Comparison of ENCODE assay signal across 8 cellular contexts in genomic region chr11:65916391-65916790, GRCh38. TPM values are rescaled to one million over a fixed set of nuclear protein-coding genes. Genes with fewer than 3 reads are reported as not detected.
DNase-seq lines count a peak whose midpoint lies in the region; ATAC-seq lines count a peak whose summit lies in the region.

No MANE protein-coding gene starts in this region.

- POLR2A ChIA-PET in activated CD4-positive, alpha-beta T cell treated with anti-CD3 and anti-CD28 coated beads for 36 hours (lab: Charles Lee), result interaction anchor here (1.0 kb wide), 1 partner anchor 23 kb away, joined by 6 read pairs; no protein-coding TSS in a partner anchor
- POLR2A ChIA-PET in activated CD8-positive, alpha-beta T cell treated with anti-CD3 and anti-CD28 coated beads, Interleukin-2, amount 10 ng/mL, durations not matched to agents 7 days and 5 days (lab: Charles Lee), result interaction anchor here (2.4 kb wide), 1 partner anchor 26 kb away, joined by 13 read pairs; the partner anchor contains the start of gene CCDC85B

- DNase-seq in activated CD4-positive, alpha-beta T cell treated with anti-CD3 and anti-CD28 coated beads for 36 hours, result no peak
- DNase-seq in activated CD4-positive, alpha-beta T cell treated with anti-CD3 and anti-CD28 coated beads, Interleukin-2, amount 50 U/mL, for 1 hour, result no peak
- no peak for DNase-seq in activated CD8-positive, alpha-beta T cell treated with anti-CD3 and anti-CD28 coated beads, Interleukin-2, amount 10 ng/mL, durations not matched to agents 7 days and 5 days
- DNase-seq in immature natural killer cell (no peak), SHP77 treated with DMSO at 0.1 percent for 48 hours (lab: John Stamatoyannopoulos, UW) (no peak), KBM-7 (no peak)
- DNase-seq in stimulated activated naive CD8-positive, alpha-beta T cell treated with anti-CD3 and anti-CD28 coated beads, Interleukin-15, amount 100 ng/mL, for 72 hours, result no peak

- H3K4me3 Mint-ChIP-seq in activated CD4-positive, alpha-beta T cell treated with anti-CD3 and anti-CD28 coated beads for 36 hours, result peak overlapping the region; percentile 91
- peak overlapping the region; percentile 86 for H3K4me3 Mint-ChIP-seq in activated CD8-positive, alpha-beta T cell treated with anti-CD3 and anti-CD28 coated beads, Interleukin-2, amount 10 ng/mL, durations not matched to agents 7 days and 5 days
- peak overlapping the region; percentile 53 to 90 (median 88) for H3K4me3 Mint-ChIP-seq in immature natural killer cell
- peak overlapping the region in 1 of 2 donors; percentile 79 for H3K4me3 Mint-ChIP-seq in stimulated activated naive CD8-positive, alpha-beta T cell treated with anti-CD3 and anti-CD28 coated beads, Interleukin-15, amount 100 ng/mL, for 72 hours

- peaks cover 2% of the 10 kb centered on the region for H3K36me3 Mint-ChIP-seq in activated CD4-positive, alpha-beta T cell treated with anti-CD3 and anti-CD28 coated beads for 36 hours (ENCODE audit: low read depth)
- H3K36me3 Mint-ChIP-seq in activated CD8-positive, alpha-beta T cell treated with anti-CD3 and anti-CD28 coated beads, Interleukin-2, amount 10 ng/mL, durations not matched to agents 7 days and 5 days (ENCODE audit: low read depth), result peaks cover 21% of the 10 kb centered on the region
- H3K36me3 Mint-ChIP-seq in immature natural killer cell, result peaks cover 0 to 4% (median 0%) of the 10 kb centered on the region in 3 donors

- no peaks in the 10 kb centered on the region for H3K9me3 Mint-ChIP-seq in activated CD4-positive, alpha-beta T cell treated with anti-CD3 and anti-CD28 coated beads for 36 hours (ENCODE audit: low read depth)
- H3K9me3 Mint-ChIP-seq in activated CD8-positive, alpha-beta T cell treated with anti-CD3 and anti-CD28 coated beads, Interleukin-2, amount 10 ng/mL, durations not matched to agents 7 days and 5 days (ENCODE audit: insufficient read depth), result no peaks in the 10 kb centered on the region
- no peaks in the 10 kb centered on the region for H3K9me3 Mint-ChIP-seq in immature natural killer cell
- no peaks in the 10 kb centered on the region for H3K9me3 Mint-ChIP-seq in stimulated activated naive CD8-positive, alpha-beta T cell treated with anti-CD3 and anti-CD28 coated beads, Interleukin-15, amount 100 ng/mL, for 72 hours

- no peak for ATAC-seq in activated CD4-positive, alpha-beta T cell treated with anti-CD3 and anti-CD28 coated beads for 36 hours
- ATAC-seq in activated CD8-positive, alpha-beta T cell treated with anti-CD3 and anti-CD28 coated beads, Interleukin-2, amount 10 ng/mL, durations not matched to agents 7 days and 5 days, result no peak
- ATAC-seq in stimulated activated naive CD8-positive, alpha-beta T cell treated with anti-CD3 and anti-CD28 coated beads, Interleukin-15, amount 100 ng/mL, for 72 hours, result no peak
- no peak for ATAC-seq in HG03108 (IDR thresholded peaks at IDR 0.05; ENCODE audit: unreplicated experiment)

- in situ Hi-C loops in KBM-7 (cut with MboI; ENCODE audit: low pct_unique_long_range_greater_than_20kb, low sequenced_read_pairs), result no loop called here

- peaks cover 2% of the 10 kb centered on the region for H3K27me3 Mint-ChIP-seq in activated CD4-positive, alpha-beta T cell treated with anti-CD3 and anti-CD28 coated beads for 36 hours
- no peaks in the 10 kb centered on the region for H3K27me3 Mint-ChIP-seq in activated CD8-positive, alpha-beta T cell treated with anti-CD3 and anti-CD28 coated beads, Interleukin-2, amount 10 ng/mL, durations not matched to agents 7 days and 5 days (ENCODE audit: low read depth)
- peaks cover 2 to 13% (median 9%) of the 10 kb centered on the region in 3 donors for H3K27me3 Mint-ChIP-seq in immature natural killer cell (ENCODE audit: low read depth in 3 of 3)
- no peaks in the 10 kb centered on the region for H3K27me3 Mint-ChIP-seq in stimulated activated naive CD8-positive, alpha-beta T cell treated with anti-CD3 and anti-CD28 coated beads, Interleukin-15, amount 100 ng/mL, for 72 hours

- CTCF ChIA-PET in activated CD4-positive, alpha-beta T cell treated with anti-CD3 and anti-CD28 coated beads for 36 hours (lab: Charles Lee), result interaction anchor here (0.7 to 1.3 kb wide), 3 partner anchors 26 to 473 kb away, joined by 3 to 5 read pairs (median 3); partner anchors contain the start of gene CCDC85B
- CTCF ChIA-PET in activated CD8-positive, alpha-beta T cell treated with anti-CD3 and anti-CD28 coated beads, Interleukin-2, amount 10 ng/mL, durations not matched to agents 7 days and 5 days (lab: Charles Lee), result interaction anchor here (0.9 to 1.5 kb wide), 3 partner anchors 15 to 31 kb away, joined by 3 read pairs; partner anchors contain the start of gene FOSL1

- intact Hi-C loops in activated CD4-positive, alpha-beta T cell treated with anti-CD3 and anti-CD28 coated beads for 36 hours (cut with DNase I, micrococcal nuclease), result no loop called here

- H3K4me1 Mint-ChIP-seq in activated CD4-positive, alpha-beta T cell treated with anti-CD3 and anti-CD28 coated beads for 36 hours, result peaks cover 27% of the 10 kb centered on the region
- peaks cover 32% of the 10 kb centered on the region for H3K4me1 Mint-ChIP-seq in activated CD8-positive, alpha-beta T cell treated with anti-CD3 and anti-CD28 coated beads, Interleukin-2, amount 10 ng/mL, durations not matched to agents 7 days and 5 days (ENCODE audit: low read depth)
- peaks cover 32 to 40% of the 10 kb centered on the region in 2 donors for H3K4me1 Mint-ChIP-seq in immature natural killer cell
- peaks cover 45% of the 10 kb centered on the region for H3K4me1 Mint-ChIP-seq in stimulated activated naive CD8-positive, alpha-beta T cell treated with anti-CD3 and anti-CD28 coated beads, Interleukin-15, amount 100 ng/mL, for 72 hours

- H3K27ac Mint-ChIP-seq in activated CD4-positive, alpha-beta T cell treated with anti-CD3 and anti-CD28 coated beads for 36 hours, result peak overlapping the region; percentile 58
- H3K27ac Mint-ChIP-seq in activated CD8-positive, alpha-beta T cell treated with anti-CD3 and anti-CD28 coated beads, Interleukin-2, amount 10 ng/mL, durations not matched to agents 7 days and 5 days, result no peak overlapping the region
- peak overlapping the region in 4 of 6 donors; percentile 3 to 70 (median 46) for H3K27ac Mint-ChIP-seq in immature natural killer cell
- H3K27ac Mint-ChIP-seq in stimulated activated naive CD8-positive, alpha-beta T cell treated with anti-CD3 and anti-CD28 coated beads, Interleukin-15, amount 100 ng/mL, for 72 hours, result peak overlapping the region; percentile 13 to 22

RNA-seq across cellular contexts. Expression of gene C11orf68, which starts 2.5 kb away (rescaled TPM):
- 10 to 100 TPM; 21.4 to 22.9 TPM for total RNA-seq in activated CD4-positive, alpha-beta T cell treated with anti-CD3 and anti-CD28 coated beads for 36 hours
- total RNA-seq in activated CD8-positive, alpha-beta T cell treated with anti-CD3 and anti-CD28 coated beads, Interleukin-2, amount 10 ng/mL, durations not matched to agents 7 days and 5 days, result 10 to 100 TPM; 28.4 to 28.5 TPM
- 10 to 100 TPM; 45.7 to 84.5 (median 60.4) TPM for polyA plus RNA-seq in immature natural killer cell

RNA-seq across cellular contexts. Expression of gene DRAP1, which starts 2.8 kb away (rescaled TPM):
- total RNA-seq in activated CD4-positive, alpha-beta T cell treated with anti-CD3 and anti-CD28 coated beads for 36 hours, result 100 to 1,000 TPM; 111 to 158 TPM
- total RNA-seq in activated CD8-positive, alpha-beta T cell treated with anti-CD3 and anti-CD28 coated beads, Interleukin-2, amount 10 ng/mL, durations not matched to agents 7 days and 5 days, result 100 to 1,000 TPM; 219 to 240 TPM
- 100 to 1,000 TPM; 135 to 234 (median 182) TPM for polyA plus RNA-seq in immature natural killer cell

RNA-seq across cellular contexts. Expression of gene FOSL1, which starts 16.2 kb away (rescaled TPM):
- 10 to 100 TPM; 11.1 to 11.3 TPM for total RNA-seq in activated CD4-positive, alpha-beta T cell treated with anti-CD3 and anti-CD28 coated beads for 36 hours
- 1 to 10 TPM; 2.3 to 3.8 TPM for total RNA-seq in activated CD8-positive, alpha-beta T cell treated with anti-CD3 and anti-CD28 coated beads, Interleukin-2, amount 10 ng/mL, durations not matched to agents 7 days and 5 days
- under 1 TPM; 0.13 to 0.30 (median 0.17) TPM for polyA plus RNA-seq in immature natural killer cell

RNA-seq across cellular contexts. Expression of gene CCDC85B, which starts 25.9 kb away (rescaled TPM):
- 10 to 100 TPM; 25.5 to 45.0 TPM for total RNA-seq in activated CD4-positive, alpha-beta T cell treated with anti-CD3 and anti-CD28 coated beads for 36 hours
- 10 to 100 TPM; 82.6 to 84.0 TPM for total RNA-seq in activated CD8-positive, alpha-beta T cell treated with anti-CD3 and anti-CD28 coated beads, Interleukin-2, amount 10 ng/mL, durations not matched to agents 7 days and 5 days
- polyA plus RNA-seq in immature natural killer cell, result 100 to 1,000 TPM in 2 of 3 donors, 10 to 100 TPM in 1; 62.9 to 159 (median 142) TPM

RNA-seq across cellular contexts. Expression of gene FIBP, which starts 28.1 kb away (rescaled TPM):
- 100 to 1,000 TPM in 1 of 2 experiments, 10 to 100 TPM in 1; 95.4 to 121 TPM for total RNA-seq in activated CD4-positive, alpha-beta T cell treated with anti-CD3 and anti-CD28 coated beads for 36 hours
- total RNA-seq in activated CD8-positive, alpha-beta T cell treated with anti-CD3 and anti-CD28 coated beads, Interleukin-2, amount 10 ng/mL, durations not matched to agents 7 days and 5 days, result 10 to 100 TPM; 80.4 to 89.0 TPM
- 100 to 1,000 TPM; 120 to 145 (median 141) TPM for polyA plus RNA-seq in immature natural killer cell
